Comparison of ENCODE assay signal across 17 cellular contexts in genomic region chr22:39718206-39718605, GRCh38.
"Had no signal": no experiment of that assay in that cellular context is flagged by ENCODE, and none has a peak within 500 bp of the region (broad histone marks: within the 10 kb centered on the region; RNA-seq: fewer than 3 reads in every experiment).

No MANE protein-coding gene starts in this region.

- H3K4me1 ChIP-seq: foreskin keratinocyte had no signal

- DNase-seq: activated CD4-positive, alpha-beta memory T cell treated with anti-CD3 and anti-CD28 coated beads, Interleukin-2, amount 10 ng/mL, durations not matched to agents 7 days and 5 days; activated naive CD8-positive, alpha-beta T cell treated with anti-CD3 and anti-CD28 coated beads for 36 hours; activated T-cell treated with anti-CD3 and anti-CD28 coated beads, Interleukin-2, amount 50 U/mL, for 72 hours; cortex of kidney; effector CD8-positive, alpha-beta T cell; foreskin keratinocyte; stimulated activated CD4-positive, alpha-beta T cell treated with anti-CD3 and anti-CD28 coated beads, Interleukin-4, amount 100 ng/mL, for 4 hours; stimulated activated CD8-positive, alpha-beta memory T cell treated with anti-CD3 and anti-CD28 coated beads, Interleukin-4, amount 100 ng/mL, for 48 hours; stimulated activated naive CD8-positive, alpha-beta T cell treated with anti-CD3 and anti-CD28 coated beads, Interleukin-15, Interleukin-2, amounts not matched to agents 100 U/mL and 50 U/mL, for 24 hours; T-helper 17 cell; WERI-Rb-1 had no signal

- H3K36me3 ChIP-seq: WERI-Rb-1 had no signal

- H3K27me3 Mint-ChIP-seq: brain; central memory CD8-positive, alpha-beta T cell; T-helper 17 cell had no signal

- H3K27ac Mint-ChIP-seq: activated CD4-positive, alpha-beta memory T cell treated with anti-CD3 and anti-CD28 coated beads, Interleukin-2, amount 10 ng/mL, durations not matched to agents 7 days and 5 days; activated naive CD8-positive, alpha-beta T cell treated with anti-CD3 and anti-CD28 coated beads for 36 hours; activated T-cell treated with anti-CD3 and anti-CD28 coated beads, Interleukin-2, amount 50 U/mL, for 72 hours; naive thymus-derived CD8-positive, alpha-beta T cell; T-helper 17 cell; type B pancreatic cell had no signal

- H3K27ac ChIP-seq: foreskin keratinocyte, WERI-Rb-1 had no signal

- H3K4me3 ChIP-seq: lung, skin epidermis had no signal

- H3K36me3 Mint-ChIP-seq: activated naive CD8-positive, alpha-beta T cell treated with anti-CD3 and anti-CD28 coated beads for 36 hours; brain; naive thymus-derived CD8-positive, alpha-beta T cell; type B pancreatic cell had no signal

- H3K9me3 Mint-ChIP-seq: activated naive CD8-positive, alpha-beta T cell treated with anti-CD3 and anti-CD28 coated beads for 36 hours; brain; central memory CD8-positive, alpha-beta T cell; naive thymus-derived CD8-positive, alpha-beta T cell; type B pancreatic cell had no signal

- ATAC-seq: activated T-cell treated with anti-CD3 and anti-CD28 coated beads, Interleukin-2, amount 50 U/mL, for 72 hours; foreskin keratinocyte; naive thymus-derived CD8-positive, alpha-beta T cell; stimulated activated naive CD8-positive, alpha-beta T cell treated with anti-CD3 and anti-CD28 coated beads, Interleukin-15, Interleukin-2, amounts not matched to agents 100 U/mL and 50 U/mL, for 24 hours; T-helper 17 cell had no signal

- H3K4me1 Mint-ChIP-seq: central memory CD8-positive, alpha-beta T cell had no signal

- H3K4me3 Mint-ChIP-seq: activated CD4-positive, alpha-beta memory T cell treated with anti-CD3 and anti-CD28 coated beads, Interleukin-2, amount 10 ng/mL, durations not matched to agents 7 days and 5 days; activated naive CD8-positive, alpha-beta T cell treated with anti-CD3 and anti-CD28 coated beads for 36 hours; activated T-cell treated with anti-CD3 and anti-CD28 coated beads, Interleukin-2, amount 50 U/mL, for 72 hours; brain; central memory CD8-positive, alpha-beta T cell; naive thymus-derived CD8-positive, alpha-beta T cell; T-helper 17 cell; type B pancreatic cell had no signal
